In the genomic region with DNA sequence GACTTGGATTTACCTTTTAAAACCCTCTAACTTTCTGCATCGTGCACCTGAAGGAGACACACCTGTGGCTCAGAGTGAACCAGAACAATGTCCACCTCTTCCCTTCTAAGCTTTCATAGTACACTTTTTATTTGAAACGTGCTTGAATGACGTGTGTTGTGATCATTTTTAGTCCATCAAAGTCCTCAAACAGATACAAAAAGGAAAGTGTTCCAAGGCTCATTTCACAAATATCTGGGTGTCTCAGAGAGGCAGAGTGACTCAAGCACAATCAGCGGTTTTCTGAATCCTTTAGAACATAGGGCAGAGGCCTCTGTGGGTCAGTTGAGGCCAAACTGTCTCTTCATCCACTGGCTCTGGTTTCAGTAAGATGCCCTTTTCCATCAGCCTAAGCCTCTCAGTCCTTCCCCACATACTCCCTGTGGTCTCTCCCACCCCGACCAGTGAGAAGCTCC, we compare ENCODE assay signal across 1 cellular context.
TF ChIP-seq lines count a peak whose summit lies in the region.

No MANE protein-coding gene starts in this region.

TF ChIP-seq in HepG2, 621 proteins besides CTCF, POLR2A, EP300 and RAD21 (continued from another document):
- TF ChIP-seq, protein P1, sequence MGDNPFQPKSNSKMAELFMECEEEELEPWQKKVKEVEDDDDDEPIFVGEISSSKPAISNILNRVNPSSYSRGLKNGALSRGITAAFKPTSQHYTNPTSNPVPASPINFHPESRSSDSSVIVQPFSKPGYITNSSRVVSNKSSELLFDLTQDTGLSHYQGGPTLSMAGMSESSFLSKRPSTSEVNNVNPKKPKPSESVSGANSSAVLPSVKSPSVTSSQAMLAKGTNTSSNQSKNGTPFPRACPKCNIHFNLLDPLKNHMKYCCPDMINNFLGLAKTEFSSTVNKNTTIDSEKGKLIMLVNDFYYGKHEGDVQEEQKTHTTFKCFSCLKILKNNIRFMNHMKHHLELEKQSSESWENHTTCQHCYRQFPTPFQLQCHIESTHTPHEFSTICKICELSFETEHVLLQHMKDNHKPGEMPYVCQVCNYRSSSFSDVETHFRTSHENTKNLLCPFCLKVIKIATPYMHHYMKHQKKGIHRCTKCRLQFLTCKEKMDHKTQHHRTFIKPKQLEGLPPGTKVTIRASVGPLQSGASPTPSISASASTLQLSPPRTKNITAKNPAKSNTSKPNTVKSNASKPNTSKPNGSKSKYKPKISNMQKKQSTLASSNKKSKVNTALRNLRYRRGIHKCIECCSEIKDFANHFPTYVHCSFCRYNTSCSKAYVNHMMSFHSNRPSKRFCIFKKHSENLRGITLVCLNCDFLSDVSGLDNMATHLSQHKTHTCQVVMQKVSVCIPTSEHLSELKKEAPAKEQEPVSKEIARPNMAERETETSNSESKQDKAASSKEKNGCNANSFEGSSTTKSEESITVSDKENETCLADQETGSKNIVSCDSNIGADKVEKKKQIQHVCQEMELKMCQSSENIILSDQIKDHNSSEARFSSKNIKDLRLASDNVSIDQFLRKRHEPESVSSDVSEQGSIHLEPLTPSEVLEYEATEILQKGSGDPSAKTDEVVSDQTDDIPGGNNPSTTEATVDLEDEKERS (CRISPR knock-in tag; IDR thresholded peaks at IDR 0.05): no peak
- TF ChIP-seq, protein P2, sequence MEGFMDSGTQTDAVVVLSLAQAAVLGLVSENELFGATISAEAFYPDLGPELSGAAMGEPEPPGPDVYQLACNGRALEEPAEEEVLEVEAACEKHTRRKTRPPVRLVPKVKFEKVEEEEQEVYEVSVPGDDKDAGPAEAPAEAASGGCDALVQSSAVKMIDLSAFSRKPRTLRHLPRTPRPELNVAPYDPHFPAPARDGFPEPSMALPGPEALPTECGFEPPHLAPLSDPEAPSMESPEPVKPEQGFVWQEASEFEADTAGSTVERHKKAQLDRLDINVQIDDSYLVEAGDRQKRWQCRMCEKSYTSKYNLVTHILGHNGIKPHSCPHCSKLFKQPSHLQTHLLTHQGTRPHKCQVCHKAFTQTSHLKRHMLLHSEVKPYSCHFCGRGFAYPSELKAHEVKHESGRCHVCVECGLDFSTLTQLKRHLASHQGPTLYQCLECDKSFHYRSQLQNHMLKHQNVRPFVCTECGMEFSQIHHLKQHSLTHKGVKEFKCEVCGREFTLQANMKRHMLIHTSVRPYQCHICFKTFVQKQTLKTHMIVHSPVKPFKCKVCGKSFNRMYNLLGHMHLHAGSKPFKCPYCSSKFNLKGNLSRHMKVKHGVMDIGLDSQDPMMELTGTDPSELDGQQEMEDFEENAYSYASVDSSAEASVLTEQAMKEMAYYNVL (CRISPR knock-in tag; IDR thresholded peaks at IDR 0.05; ENCODE audit: borderline replicate concordance): 0 out of 2 replicates have a peak, but pooled peaks have one; percentile 16
- TF ChIP-seq PHF5A (CRISPR knock-in tag; IDR thresholded peaks at IDR 0.05; ENCODE audit: low read depth, unreplicated experiment) (no peak), JUN (CRISPR knock-in tag; IDR thresholded peaks at IDR 0.05) (0 out of 2 replicates have a peak, but pooled peaks have one; percentile 15)
- TF ChIP-seq, protein P3, sequence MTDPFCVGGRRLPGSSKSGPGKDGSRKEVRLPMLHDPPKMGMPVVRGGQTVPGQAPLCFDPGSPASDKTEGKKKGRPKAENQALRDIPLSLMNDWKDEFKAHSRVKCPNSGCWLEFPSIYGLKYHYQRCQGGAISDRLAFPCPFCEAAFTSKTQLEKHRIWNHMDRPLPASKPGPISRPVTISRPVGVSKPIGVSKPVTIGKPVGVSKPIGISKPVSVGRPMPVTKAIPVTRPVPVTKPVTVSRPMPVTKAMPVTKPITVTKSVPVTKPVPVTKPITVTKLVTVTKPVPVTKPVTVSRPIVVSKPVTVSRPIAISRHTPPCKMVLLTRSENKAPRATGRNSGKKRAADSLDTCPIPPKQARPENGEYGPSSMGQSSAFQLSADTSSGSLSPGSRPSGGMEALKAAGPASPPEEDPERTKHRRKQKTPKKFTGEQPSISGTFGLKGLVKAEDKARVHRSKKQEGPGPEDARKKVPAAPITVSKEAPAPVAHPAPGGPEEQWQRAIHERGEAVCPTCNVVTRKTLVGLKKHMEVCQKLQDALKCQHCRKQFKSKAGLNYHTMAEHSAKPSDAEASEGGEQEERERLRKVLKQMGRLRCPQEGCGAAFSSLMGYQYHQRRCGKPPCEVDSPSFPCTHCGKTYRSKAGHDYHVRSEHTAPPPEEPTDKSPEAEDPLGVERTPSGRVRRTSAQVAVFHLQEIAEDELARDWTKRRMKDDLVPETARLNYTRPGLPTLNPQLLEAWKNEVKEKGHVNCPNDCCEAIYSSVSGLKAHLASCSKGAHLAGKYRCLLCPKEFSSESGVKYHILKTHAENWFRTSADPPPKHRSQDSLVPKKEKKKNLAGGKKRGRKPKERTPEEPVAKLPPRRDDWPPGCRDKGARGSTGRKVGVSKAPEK (CRISPR knock-in tag; IDR thresholded peaks at IDR 0.05; ENCODE audit: borderline replicate concordance): no peak
TF ChIP-seq in HepG2: peak in this region for 2.
